ENCODE assay signal across 11 cellular contexts in the genomic region with DNA sequence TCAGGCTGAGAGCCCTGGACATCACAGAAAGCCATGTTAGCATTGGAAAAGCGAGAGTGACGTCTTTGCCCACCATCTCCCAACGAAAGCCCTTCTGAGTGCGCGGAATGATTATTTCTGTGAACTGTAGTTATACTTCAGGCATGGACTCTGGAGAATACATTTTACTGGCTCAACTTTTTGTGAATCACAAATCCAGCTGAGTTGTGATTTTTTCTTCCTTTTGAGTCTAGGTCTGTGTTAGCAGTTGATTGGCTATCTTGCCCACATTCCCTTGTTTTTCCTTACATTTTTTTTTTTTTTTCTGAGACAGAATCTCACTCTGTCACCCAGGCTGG.
DNase-seq lines count a peak whose midpoint lies in the region; ATAC-seq, FAIRE-seq and TF ChIP-seq lines count a peak whose summit lies in the region.
"Had no signal": no experiment of that assay in that cellular context is flagged by ENCODE, and none has a peak within 500 bp of the region (broad histone marks: within the 10 kb centered on the region; RNA-seq: fewer than 3 reads in every experiment).

No MANE protein-coding gene starts in this region.

- no peaks in the 10 kb centered on the region for H3K9me3 ChIP-seq in Loucy (ENCODE audit: insufficient read depth, low read depth, low read length)

- FAIRE-seq in urothelium cell line (lab: Jason Lieb, UNC), result no peak
- FAIRE-seq: H54 had no signal

- TF ChIP-seq CTCF in Loucy (conservative IDR thresholded peaks at IDR 0.05; ENCODE audit: low read length) (no peak), brain (conservative IDR thresholded peaks at IDR 0.05) (no peak), mesothelial cell of epicardium (IDR thresholded peaks at IDR 0.05; ENCODE audit: unreplicated experiment) (no peak)

- no peaks in the 10 kb centered on the region for H3K27me3 ChIP-seq in Loucy (ENCODE audit: insufficient read depth, low read length, poor library complexity, severe bottlenecking)
- H3K27me3 ChIP-seq: BLaER1 had no signal

- H3K27ac Mint-ChIP-seq in brain (peak overlapping the region in 3 of 5 experiments; percentile 76 to 89 (median 80)), mesothelial cell of epicardium (peak overlapping the region; percentile 72)

- H3K36me3 Mint-ChIP-seq in brain (no peaks in the 10 kb centered on the region), mesothelial cell of epicardium (no peaks in the 10 kb centered on the region)

- intact Hi-C loops in sciatic nerve (cut with DNase I), result no loop called here

- peaks cover 5 to 24% (median 8%) of the 10 kb centered on the region in 5 experiments for H3K9me3 Mint-ChIP-seq in brain
- H3K9me3 Mint-ChIP-seq in mesothelial cell of epicardium, result peaks cover 22% of the 10 kb centered on the region

- no peak overlapping the region for H3K4me3 ChIP-seq in Loucy (ENCODE audit: low read length, poor library complexity, severe bottlenecking)
- H3K4me3 ChIP-seq: BLaER1 had no signal

- H4K20me1 ChIP-seq in Loucy (ENCODE audit: insufficient read depth, low read length, poor library complexity, severe bottlenecking), result no peaks in the 10 kb centered on the region
- H4K20me1 ChIP-seq: BLaER1 had no signal

- no peak overlapping the region for H3K9ac ChIP-seq in Loucy (ENCODE audit: low read depth, low read length, poor library complexity, severe bottlenecking)
- H3K9ac ChIP-seq: BLaER1 had no signal

- peak overlapping the region; percentile 48; the same call in 1 of the 2 replicates for H2AFZ ChIP-seq in Loucy (ENCODE audit: low read length)

- no peak overlapping the region for H3K4me2 ChIP-seq in Loucy (ENCODE audit: low read depth, low read length, poor library complexity, severe bottlenecking)

- no peak for DNase-seq in mesothelial cell of epicardium (ENCODE audit: low spot score in 2 of 2, unreplicated experiment in 2 of 2)
- DNase-seq in sciatic nerve (ENCODE audit: low spot score), result no peak
- no peak for DNase-seq in urothelium cell line (ENCODE audit: low spot score)
- no peak for DNase-seq in HPDE6-E6E7 (ENCODE audit: extremely low spot score)
- no peak for DNase-seq in nucleus accumbens (lab: John Stamatoyannopoulos, UW)
- DNase-seq: Kasumi-1 had no signal

- no peaks in the 10 kb centered on the region for H3K9me2 ChIP-seq in Loucy (replicated peaks; ENCODE audit: low read depth, low read length)

- H3K36me3 ChIP-seq in Loucy (ENCODE audit: insufficient read depth, low read length), result no peaks in the 10 kb centered on the region
- H3K36me3 ChIP-seq: BLaER1 had no signal

- peaks cover 13% of the 10 kb centered on the region for H3K4me1 Mint-ChIP-seq in brain
- peaks cover 17% of the 10 kb centered on the region for H3K4me1 Mint-ChIP-seq in mesothelial cell of epicardium

- H3K27me3 Mint-ChIP-seq in brain (peaks cover 38% of the 10 kb centered on the region), mesothelial cell of epicardium (ENCODE audit: low read depth) (no peaks in the 10 kb centered on the region)

- no peaks in the 10 kb centered on the region for H3K4me1 ChIP-seq in Loucy (ENCODE audit: insufficient read depth, low read length, poor library complexity, severe bottlenecking)

- H3K79me2 ChIP-seq in Loucy (ENCODE audit: insufficient read depth, low read length), result no peaks in the 10 kb centered on the region

- ATAC-seq in sciatic nerve, result peak; percentile 47
- ATAC-seq in HG03571 (IDR thresholded peaks at IDR 0.05; ENCODE audit: unreplicated experiment), result no peak

- H3K4me3 Mint-ChIP-seq in brain (no peak overlapping the region), mesothelial cell of epicardium (no peak overlapping the region)

- no peaks in the 10 kb centered on the region for H3F3A ChIP-seq in Loucy (ENCODE audit: low read depth)
